In the genomic region with DNA sequence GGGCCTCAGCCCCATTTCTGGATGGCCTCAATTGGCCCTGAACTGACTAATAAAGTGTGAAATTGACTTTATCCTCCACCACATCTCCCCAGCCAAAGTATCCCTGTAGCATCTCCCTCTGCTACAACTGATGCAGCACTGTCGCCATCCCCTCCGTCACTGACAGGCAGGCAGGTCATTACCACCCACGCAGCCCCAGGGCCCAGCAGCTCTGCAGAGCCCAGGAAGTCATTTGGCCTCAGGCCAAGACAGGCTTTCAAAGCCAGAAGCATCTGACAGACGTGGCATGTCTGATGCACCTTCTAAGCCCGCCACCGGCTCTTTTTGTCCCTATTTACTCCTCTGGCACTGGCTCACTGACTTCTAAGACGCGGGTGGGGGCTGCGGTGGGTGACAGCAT, we compare ENCODE assay signal across 12 cellular contexts.
A peak's percentile ranks its signal among the peaks of the same experiment; 100 is the strongest.
DNase-seq lines count a peak whose midpoint lies in the region; TF ChIP-seq lines count a peak whose summit lies in the region.
"Had no signal": no experiment of that assay in that cellular context is flagged by ENCODE, and none has a peak within 500 bp of the region (broad histone marks: within the 10 kb centered on the region; RNA-seq: fewer than 3 reads in every experiment).

No MANE protein-coding gene starts in this region.

- no peaks in the 10 kb centered on the region for H3K9me2 ChIP-seq in OCI-LY1 (ENCODE audit: low read depth, low read length)

- no peaks in the 10 kb centered on the region for H3K4me1 ChIP-seq in breast epithelium
- H3K4me1 ChIP-seq in OCI-LY1 (ENCODE audit: insufficient read depth, low read length, severe bottlenecking), result peaks cover 46% of the 10 kb centered on the region
- H3K4me1 ChIP-seq in mammary epithelial cell (ENCODE audit: insufficient read depth, low read length), result no peaks in the 10 kb centered on the region
- no peaks in the 10 kb centered on the region; the same call in 1 of the 2 replicates for H3K4me1 ChIP-seq in Caco-2
- H3K4me1 ChIP-seq in esophagus squamous epithelium, result no peaks in the 10 kb centered on the region

- H4K20me1 ChIP-seq in OCI-LY1 (ENCODE audit: insufficient read depth, low read length) (no peaks in the 10 kb centered on the region), mammary epithelial cell (ENCODE audit: insufficient read depth, low read length) (no peaks in the 10 kb centered on the region)

- intact Hi-C loops in MCF 10A (cut with micrococcal nuclease) (no loop called here), breast epithelium (cut with DNase I; ENCODE audit: low total_unique reads) (loop anchor here (5.0 kb wide), 1 partner anchor 576 kb away; no protein-coding TSS in a partner anchor), mammary epithelial cell (cut with micrococcal nuclease) (no loop called here), Caco-2 (cut with micrococcal nuclease; ENCODE audit: unreplicated experiment) (no loop called here), esophagus squamous epithelium (cut with DNase I) (no loop called here)

- dilution Hi-C loops in mammary epithelial cell (cut with HindIII; ENCODE audit: low sequenced_read_pairs), result no loop called here

- no peak overlapping the region for H2AFZ ChIP-seq in OCI-LY1 (ENCODE audit: low read length)
- no peak overlapping the region for H2AFZ ChIP-seq in mammary epithelial cell (ENCODE audit: low read depth, low read length)

- peaks cover 5% of the 10 kb centered on the region for H3K4me1 Mint-ChIP-seq in MCF 10A (ENCODE audit: insufficient read depth, unreplicated experiment)
- no peaks in the 10 kb centered on the region for H3K4me1 Mint-ChIP-seq in Caco-2 (ENCODE audit: low read depth, unreplicated experiment)
- H3K4me1 Mint-ChIP-seq: activated B cell treated with CpG ODN at 0.5 μM for 24 hours had no signal

- H3K9me3 ChIP-seq in breast epithelium, result no peaks in the 10 kb centered on the region
- no peaks in the 10 kb centered on the region for H3K9me3 ChIP-seq in OCI-LY1 (ENCODE audit: low read length)
- no peaks in the 10 kb centered on the region for H3K9me3 ChIP-seq in mammary epithelial cell (replicated peaks; ENCODE audit: insufficient read depth, low read length)
- H3K9me3 ChIP-seq in Caco-2, result no peaks in the 10 kb centered on the region
- H3K9me3 ChIP-seq in esophagus squamous epithelium, result no peaks in the 10 kb centered on the region
- H3K9me3 ChIP-seq: ovary had no signal

- in situ Hi-C loops in mammary epithelial cell (cut with MboI; ENCODE audit: low sequenced_read_pairs in 2 of 2), result loop anchor here in 1 of 2 donors (10.0 kb wide), 1 partner anchor 348 kb away; no protein-coding TSS in a partner anchor

- H3K36me3 ChIP-seq in breast epithelium (no peaks in the 10 kb centered on the region), OCI-LY1 (ENCODE audit: insufficient read depth, low read length) (no peaks in the 10 kb centered on the region), mammary epithelial cell (ENCODE audit: insufficient read depth, low read length) (no peaks in the 10 kb centered on the region), Caco-2 (ENCODE audit: control insufficient read depth, insufficient read depth, low read length) (no peaks in the 10 kb centered on the region), H7 (replicated peaks; ENCODE audit: control insufficient read depth, insufficient read depth, low read length) (no peaks in the 10 kb centered on the region), esophagus squamous epithelium (no peaks in the 10 kb centered on the region)
- H3K36me3 ChIP-seq: ovary had no signal

- CTCF ChIA-PET in MCF 10A (lab: Yijun Ruan, JAX) (interaction anchor here (0.7 to 4.8 kb wide), 7 partner anchors 10 to 183 kb away, joined by 3 to 40 read pairs (median 3); no protein-coding TSS in a partner anchor), mammary epithelial cell (lab: Charles Lee; ENCODE audit: low non-redundant PET) (no interaction called here), Caco-2 (lab: Charles Lee) (no interaction called here)

- no peak overlapping the region for H3K9ac ChIP-seq in OCI-LY1 (ENCODE audit: low read length)
- H3K9ac ChIP-seq in mammary epithelial cell (ENCODE audit: insufficient read depth, low read length), result no peak overlapping the region

- no peak overlapping the region; the same call in 1 of the 2 replicates for H3K4me2 ChIP-seq in OCI-LY1 (ENCODE audit: low read length)
- H3K4me2 ChIP-seq in mammary epithelial cell (ENCODE audit: insufficient read depth, low read depth, low read length), result no peak overlapping the region

- no peak for TF ChIP-seq POLR2A in breast epithelium (IDR thresholded peaks at IDR 0.05)
- TF ChIP-seq POLR2A in esophagus squamous epithelium (IDR thresholded peaks at IDR 0.05), result no peak

- H3K79me2 ChIP-seq in OCI-LY1 (ENCODE audit: insufficient read depth, low read length), result no peaks in the 10 kb centered on the region
- H3K79me2 ChIP-seq in mammary epithelial cell (ENCODE audit: insufficient read depth, low read length), result no peaks in the 10 kb centered on the region

- H3K27ac ChIP-seq in breast epithelium (no peak overlapping the region), OCI-LY1 (ENCODE audit: low read depth, low read length, poor library complexity, severe bottlenecking) (peak overlapping the region; percentile 71), mammary epithelial cell (ENCODE audit: insufficient read depth, low read depth, low read length) (no peak overlapping the region), esophagus squamous epithelium (no peak overlapping the region)
- H3K27ac ChIP-seq: ovary had no signal

- no peaks in the 10 kb centered on the region for H3K9me3 Mint-ChIP-seq in MCF 10A (ENCODE audit: unreplicated experiment)
- H3K9me3 Mint-ChIP-seq in Caco-2 (ENCODE audit: unreplicated experiment), result no peaks in the 10 kb centered on the region
- H3K9me3 Mint-ChIP-seq: activated B cell treated with CpG ODN at 0.5 μM for 24 hours; dendritic cell treated with granulocyte-macrophage colony-stimulating factor and Interleukin-4, amounts not matched to agents 40 ng/mL and 50 ng/mL, for 4 days had no signal

- H3K4me3 Mint-ChIP-seq in MCF 10A (ENCODE audit: unreplicated experiment), result no peak overlapping the region
- H3K4me3 Mint-ChIP-seq in Caco-2 (ENCODE audit: unreplicated experiment), result no peak overlapping the region
- H3K4me3 Mint-ChIP-seq: activated B cell treated with CpG ODN at 0.5 μM for 24 hours; dendritic cell treated with granulocyte-macrophage colony-stimulating factor and Interleukin-4, amounts not matched to agents 40 ng/mL and 50 ng/mL, for 4 days had no signal

- peak; percentile 77 for DNase-seq in MCF 10A (ENCODE audit: unreplicated experiment)
- no peak for DNase-seq in breast epithelium (ENCODE audit: low spot score in 2 of 2)
- peak; percentile 53 for DNase-seq in mammary epithelial cell
- DNase-seq in stimulated activated CD4-positive, alpha-beta T cell treated with anti-CD3 and anti-CD28 coated beads, TNF-alpha, amount 100 ng/mL, for 48 hours (ENCODE audit: low read depth in 3 of 3), result peak in 2 of 3 donors; percentile 21 to 36
- no peak for DNase-seq in Caco-2
- no peak for DNase-seq in H7
- no peak for DNase-seq in esophagus squamous epithelium (lab: John Stamatoyannopoulos, UW)
- DNase-seq: activated B cell treated with CpG ODN at 0.5 μM for 24 hours, HCEC 1CT, ovary had no signal

- TF ChIP-seq CTCF in MCF 10A (IDR thresholded peaks at IDR 0.05; ENCODE audit: unreplicated experiment), result no peak
- TF ChIP-seq CTCF in breast epithelium (IDR thresholded peaks at IDR 0.05), result no peak
- TF ChIP-seq CTCF in OCI-LY1 (IDR thresholded peaks at IDR 0.05; ENCODE audit: low read length), result no peak
- TF ChIP-seq CTCF in mammary epithelial cell (conservative IDR thresholded peaks at IDR 0.05 in 1 of 2, IDR thresholded peaks at IDR 0.05 in 1 of 2; ENCODE audit: extremely low read depth in 1 of 2, insufficient read depth in 1 of 2, low read depth in 1 of 2, low read length in 2 of 2), result no peak
- TF ChIP-seq CTCF in Caco-2 (IDR thresholded peaks at IDR 0.05; ENCODE audit: insufficient read depth in 1 of 2, low read depth in 1 of 2, low read length in 1 of 2, severe bottlenecking in 1 of 2, unreplicated experiment in 1 of 2), result no peak
- no peak for TF ChIP-seq CTCF in esophagus squamous epithelium (IDR thresholded peaks at IDR 0.05)

- H3K36me3 Mint-ChIP-seq in MCF 10A (ENCODE audit: insufficient read depth, unreplicated experiment), result no peaks in the 10 kb centered on the region
- H3K36me3 Mint-ChIP-seq in Caco-2 (ENCODE audit: insufficient read depth, unreplicated experiment), result no peaks in the 10 kb centered on the region

- H3F3A ChIP-seq in OCI-LY1 (ENCODE audit: insufficient read depth, low read length), result no peaks in the 10 kb centered on the region

- H3K27ac Mint-ChIP-seq in MCF 10A (ENCODE audit: low read depth, unreplicated experiment) (no peak overlapping the region), Caco-2 (ENCODE audit: unreplicated experiment) (no peak overlapping the region)
- H3K27ac Mint-ChIP-seq: activated B cell treated with CpG ODN at 0.5 μM for 24 hours; dendritic cell treated with granulocyte-macrophage colony-stimulating factor and Interleukin-4, amounts not matched to agents 40 ng/mL and 50 ng/mL, for 4 days had no signal

- H3K27me3 Mint-ChIP-seq in MCF 10A (ENCODE audit: insufficient read depth, unreplicated experiment) (no peaks in the 10 kb centered on the region), Caco-2 (ENCODE audit: insufficient read depth, unreplicated experiment) (no peaks in the 10 kb centered on the region)
- H3K27me3 Mint-ChIP-seq: activated B cell treated with CpG ODN at 0.5 μM for 24 hours had no signal

- WGBS in mammary epithelial cell (ENCODE audit: low coverage, missing lambda C conversion rate), result 70% methylated on average over 9 of the region's 9 CpGs
- WGBS in esophagus squamous epithelium, 2 donors, result 26 to 40% methylated on average over 5 of the region's 9 CpGs

- no peak overlapping the region for H3K4me3 ChIP-seq in breast epithelium
- H3K4me3 ChIP-seq in OCI-LY1 (ENCODE audit: low read depth, low read length, poor library complexity, severe bottlenecking), result no peak overlapping the region
- H3K4me3 ChIP-seq in mammary epithelial cell (replicated peaks in 1 of 3; ENCODE audit: insufficient read depth in 1 of 3, low read depth in 2 of 3, low read length in 3 of 3), result no peak overlapping the region
- H3K4me3 ChIP-seq in Caco-2 (ENCODE audit: low read depth, low read length), result no peak overlapping the region
- no peak overlapping the region for H3K4me3 ChIP-seq in H7 (ENCODE audit: insufficient read depth, low read depth, low read length)
- H3K4me3 ChIP-seq in esophagus squamous epithelium, result no peak overlapping the region
- H3K4me3 ChIP-seq: ovary had no signal

- POLR2A ChIA-PET in MCF 10A (lab: Yijun Ruan, JAX) (interaction anchor here (0.7 to 1.6 kb wide), 2 partner anchors 10 to 29 kb away, joined by 3 to 6 read pairs; no protein-coding TSS in a partner anchor), Caco-2 (lab: Charles Lee) (no interaction called here)

- H3K27me3 ChIP-seq in breast epithelium, result no peaks in the 10 kb centered on the region
- no peaks in the 10 kb centered on the region for H3K27me3 ChIP-seq in OCI-LY1 (ENCODE audit: insufficient read depth, low read length)
- no peaks in the 10 kb centered on the region for H3K27me3 ChIP-seq in mammary epithelial cell (ENCODE audit: insufficient read depth, low read length)
- H3K27me3 ChIP-seq in Caco-2 (replicated peaks; ENCODE audit: control insufficient read depth, insufficient read depth, low read length), result no peaks in the 10 kb centered on the region
- H3K27me3 ChIP-seq in H7 (ENCODE audit: control insufficient read depth, insufficient read depth, low read length), result no peaks in the 10 kb centered on the region
- no peaks in the 10 kb centered on the region for H3K27me3 ChIP-seq in esophagus squamous epithelium
- H3K27me3 ChIP-seq: ovary had no signal

- BruUV-seq in MCF 10A (replicated peaks; lab: Mats Ljungman, UMichigan) (no TSS peak), mammary epithelial cell (replicated peaks; lab: Mats Ljungman, UMichigan) (no TSS peak), Caco-2 (replicated peaks; lab: Mats Ljungman, UMichigan) (no TSS peak)

Comparison
In these comparisons a context has a peak if more than half of its experiments do, and no peak if none do; other contexts are left out.
1. DNase-seq: peak in MCF 10A (single experiment), mammary epithelial cell (single experiment) and stimulated activated CD4-positive, alpha-beta T cell treated with anti-CD3 and anti-CD28 coated beads, TNF-alpha, amount 100 ng/mL, for 48 hours (2 of 3); none in breast epithelium (0 of 2), Caco-2 (0 of 2), H7 (single experiment) and esophagus squamous epithelium (single experiment).